24 cellular contexts compared by ENCODE assay signal in the genomic region with DNA sequence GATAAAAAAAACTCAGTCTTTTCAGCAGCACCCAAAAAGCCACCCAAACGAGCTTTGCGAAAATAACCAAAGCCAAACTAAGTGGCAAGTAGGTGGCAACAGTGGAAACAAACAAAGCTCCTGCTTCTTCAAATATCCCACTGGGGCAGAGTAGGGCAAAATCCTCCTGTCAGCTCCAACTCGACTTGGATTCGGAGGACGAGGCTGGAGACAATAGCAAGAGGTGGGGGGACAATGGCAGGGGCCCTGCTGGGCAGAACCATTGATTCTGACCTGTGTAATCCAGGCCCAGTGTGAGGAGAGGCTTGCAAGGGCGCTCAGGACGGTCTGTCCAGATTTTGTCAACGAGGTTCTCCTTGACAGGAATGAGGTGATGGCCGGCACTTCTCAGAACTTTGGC.
"Had no signal": no experiment of that assay in that cellular context is flagged by ENCODE, and none has a peak within 500 bp of the region (broad histone marks: within the 10 kb centered on the region; RNA-seq: fewer than 3 reads in every experiment).

No MANE protein-coding gene starts in this region.

- H3K27ac Mint-ChIP-seq: activated T-helper 2 cell treated with anti-CD3 and anti-CD28 coated beads, Interferon-gamma antibody, Interleukin-2, Interleukin-4, amounts not matched to agents 10 μg/mL and 5 μg/mL and 100 μg/mL, durations not matched to agents 14 hours and 24 hours and 36 hours; stimulated activated memory B cell treated with anti-CD40 and anti-IgM and Interleukin-4, amounts not matched to agents 10 μg/mL and 1 μg/mL and 100 μg/mL, for 72 hours had no signal

- H2AFZ ChIP-seq: parathyroid adenoma had no signal

- DNase-seq: activated CD4-positive, alpha-beta T cell treated with anti-CD3 and anti-CD28 coated beads for 48 hours; activated CD4-positive, CD25-positive, alpha-beta regulatory T cell; activated CD8-positive, alpha-beta T cell treated with anti-CD3 and anti-CD28 coated beads, Interleukin-2, amount 10 ng/mL, durations not matched to agents 7 days and 5 days; activated naive CD4-positive, alpha-beta T cell; activated naive CD8-positive, alpha-beta T cell treated with anti-CD3 and anti-CD28 coated beads for 36 hours; activated T-cell treated with anti-CD3 and anti-CD28 coated beads, Interleukin-2, amount 50 U/mL, for 24 hours; cerebellar nuclear complex; cortex of kidney; erythroblast; foreskin fibroblast; heart right ventricle; islet precursor cell; left cardiac atrium; mesendoderm; naive B cell; SJCRH30; small intestine; stimulated activated CD4-positive, alpha-beta T cell treated with anti-CD3 and anti-CD28 coated beads, Interleukin-2, amount 100 ng/mL, for 24 hours; T1000; trophoblast cell had no signal

- H3K4me1 ChIP-seq: breast epithelium, SJCRH30 had no signal

- H3K4me3 ChIP-seq: breast epithelium, heart right ventricle, SJCRH30 had no signal

- H3K9me3 ChIP-seq: breast epithelium, heart right ventricle, SJCRH30 had no signal

- H3K27me3 ChIP-seq: breast epithelium, heart right ventricle, SJCRH30 had no signal

- H3K9ac ChIP-seq: parathyroid adenoma had no signal

- H3K27ac ChIP-seq: breast epithelium, heart right ventricle, parathyroid adenoma, SJCRH30 had no signal

- ATAC-seq: activated CD8-positive, alpha-beta T cell treated with anti-CD3 and anti-CD28 coated beads, Interleukin-2, amount 10 ng/mL, durations not matched to agents 7 days and 5 days; heart right ventricle; left cardiac atrium; stimulated activated memory B cell treated with anti-CD40 and anti-IgM and Interleukin-4, amounts not matched to agents 10 μg/mL and 1 μg/mL and 100 μg/mL, for 72 hours had no signal

- H3K27me3 Mint-ChIP-seq: activated naive CD8-positive, alpha-beta T cell treated with anti-CD3 and anti-CD28 coated beads for 36 hours; activated T-cell treated with anti-CD3 and anti-CD28 coated beads, Interleukin-2, amount 50 U/mL, for 24 hours; naive B cell; stimulated activated memory B cell treated with anti-CD40 and anti-IgM and Interleukin-4, amounts not matched to agents 10 μg/mL and 1 μg/mL and 100 μg/mL, for 72 hours had no signal

- H3K4me3 Mint-ChIP-seq: activated CD8-positive, alpha-beta T cell treated with anti-CD3 and anti-CD28 coated beads, Interleukin-2, amount 10 ng/mL, durations not matched to agents 7 days and 5 days; activated naive CD8-positive, alpha-beta T cell treated with anti-CD3 and anti-CD28 coated beads for 36 hours; activated T-cell treated with anti-CD3 and anti-CD28 coated beads, Interleukin-2, amount 50 U/mL, for 24 hours; naive B cell; stimulated activated memory B cell treated with anti-CD40 and anti-IgM and Interleukin-4, amounts not matched to agents 10 μg/mL and 1 μg/mL and 100 μg/mL, for 72 hours had no signal

- H3K9me3 Mint-ChIP-seq: activated naive CD8-positive, alpha-beta T cell treated with anti-CD3 and anti-CD28 coated beads for 36 hours; activated T-cell treated with anti-CD3 and anti-CD28 coated beads, Interleukin-2, amount 50 U/mL, for 24 hours; activated T-helper 2 cell treated with anti-CD3 and anti-CD28 coated beads, Interferon-gamma antibody, Interleukin-2, Interleukin-4, amounts not matched to agents 10 μg/mL and 5 μg/mL and 100 μg/mL, durations not matched to agents 14 hours and 24 hours and 36 hours; naive B cell; stimulated activated memory B cell treated with anti-CD40 and anti-IgM and Interleukin-4, amounts not matched to agents 10 μg/mL and 1 μg/mL and 100 μg/mL, for 72 hours had no signal
